Comparison of ENCODE assay signal across 8 cellular contexts in genomic region chr18:9016819-9017169, GRCh38.
DNase-seq lines count a peak whose midpoint lies in the region; ATAC-seq and TF ChIP-seq lines count a peak whose summit lies in the region.

No MANE protein-coding gene starts in this region.

- H3K27ac ChIP-seq in HUES48 (ENCODE audit: low read depth, low read length), result peak overlapping the region; percentile 81
- H3K27ac ChIP-seq in duodenal mucosa (ENCODE audit: low read depth, low read length), result no peak overlapping the region
- peak overlapping the region; percentile 66 for H3K27ac ChIP-seq in trophoblast cell (ENCODE audit: low read depth, low read length)

- H2BK5ac ChIP-seq in trophoblast cell (ENCODE audit: low read depth, low read length, poor library complexity), result peak overlapping the region; percentile 32

- peaks cover 14% of the 10 kb centered on the region for H3K4me1 ChIP-seq in HUES48 (ENCODE audit: control insufficient read depth, insufficient read depth, low read length)
- peaks cover 8 to 12% of the 10 kb centered on the region in 2 donors for H3K4me1 ChIP-seq in duodenal mucosa (ENCODE audit: control insufficient read depth in 1 of 2, insufficient read depth in 2 of 2, low read length in 2 of 2)
- peaks cover 10 to 15% of the 10 kb centered on the region in 2 experiments for H3K4me1 ChIP-seq in trophoblast cell (ENCODE audit: control insufficient read depth in 1 of 2, insufficient read depth in 2 of 2, low read length in 2 of 2)

- no peaks in the 10 kb centered on the region for H3K79me2 ChIP-seq in trophoblast cell (ENCODE audit: control insufficient read depth, insufficient read depth, low read length, poor library complexity)

- no peak overlapping the region for H3K4ac ChIP-seq in trophoblast cell (ENCODE audit: low read depth, low read length)

- peaks cover 6% of the 10 kb centered on the region for H3K79me1 ChIP-seq in trophoblast cell (ENCODE audit: low read length)

- H4K91ac ChIP-seq in trophoblast cell (ENCODE audit: low read depth, low read length), result no peak overlapping the region

- WGBS in trophoblast cell (ENCODE audit: extremely low coverage, insufficient coverage, insufficient read length), result no CpG with 5 or more reads among the region's 10 CpGs

- no peak overlapping the region for H4K8ac ChIP-seq in trophoblast cell (ENCODE audit: low read depth, low read length)

- no peak for TF ChIP-seq CTCF in GM12875 (IDR thresholded peaks at IDR 0.05; ENCODE audit: borderline replicate concordance, insufficient read depth, low read depth, low read length)

- no peak overlapping the region for H3K14ac ChIP-seq in trophoblast cell (ENCODE audit: low read length)

- no peaks in the 10 kb centered on the region for H3K36me3 ChIP-seq in HUES48 (ENCODE audit: control insufficient read depth, insufficient read depth, low read length)
- H3K36me3 ChIP-seq in duodenal mucosa (ENCODE audit: control insufficient read depth in 1 of 2, insufficient read depth in 2 of 2, low read length in 2 of 2), result no peaks in the 10 kb centered on the region
- H3K36me3 ChIP-seq in trophoblast cell (ENCODE audit: control insufficient read depth in 1 of 2, insufficient read depth in 2 of 2, low read length in 2 of 2), result no peaks in the 10 kb centered on the region

- H3K27me3 ChIP-seq in HUES48 (ENCODE audit: control insufficient read depth, insufficient read depth, low read length) (no peaks in the 10 kb centered on the region), duodenal mucosa (ENCODE audit: control insufficient read depth in 1 of 2, insufficient read depth in 2 of 2, low read length in 2 of 2) (no peaks in the 10 kb centered on the region), trophoblast cell (ENCODE audit: insufficient read depth, low read length) (no peaks in the 10 kb centered on the region)

- no peak overlapping the region for H4K12ac ChIP-seq in trophoblast cell (ENCODE audit: low read depth, low read length)

- H3K9me3 ChIP-seq in HUES48 (ENCODE audit: control insufficient read depth, insufficient read depth, low read length) (no peaks in the 10 kb centered on the region), duodenal mucosa (ENCODE audit: control insufficient read depth in 1 of 2, low read length in 2 of 2) (peaks cover 0 to 2% of the 10 kb centered on the region in 2 donors), trophoblast cell (ENCODE audit: insufficient read depth, low read depth, low read length) (no peaks in the 10 kb centered on the region)

- H3K4me3 ChIP-seq in GM12875 (ENCODE audit: low read depth, low read length), result peak overlapping the region; percentile 31
- no peak overlapping the region for H3K4me3 ChIP-seq in HUES48 (ENCODE audit: low read depth, low read length)
- H3K4me3 ChIP-seq in duodenal mucosa (ENCODE audit: low read depth in 1 of 2, low read length in 2 of 2), result peak overlapping the region; percentile 51 to 59
- no peak overlapping the region for H3K4me3 ChIP-seq in trophoblast cell (ENCODE audit: low read depth, low read length)

- no peak overlapping the region for H2AK5ac ChIP-seq in trophoblast cell (ENCODE audit: low read length)

- no peak overlapping the region for H3K18ac ChIP-seq in trophoblast cell (ENCODE audit: low read length)

- no peak overlapping the region for H2AFZ ChIP-seq in trophoblast cell (ENCODE audit: insufficient read depth, low read length, poor library complexity)

- H3K9ac ChIP-seq in HUES48 (ENCODE audit: low read depth, low read length) (peak overlapping the region; percentile 41; the same call in 1 of the 2 replicates), duodenal mucosa (ENCODE audit: low read depth in 1 of 2, low read length in 2 of 2) (no peak overlapping the region), trophoblast cell (ENCODE audit: low read length) (no peak overlapping the region)

- H2BK12ac ChIP-seq in trophoblast cell (ENCODE audit: low read length), result peak overlapping the region; percentile 12

- H2BK120ac ChIP-seq in trophoblast cell (ENCODE audit: insufficient read depth, low read length, poor library complexity), result peak overlapping the region; percentile 14

- H3K23ac ChIP-seq in trophoblast cell (ENCODE audit: low read length), result no peak overlapping the region

- ATAC-seq in HG03521 (IDR thresholded peaks at IDR 0.05; ENCODE audit: unreplicated experiment), result no peak

- DNase-seq in trophoblast cell (no peak), NK-92 (lab: John Stamatoyannopoulos, UW; ENCODE audit: unreplicated experiment) (no peak), LoVo (ENCODE audit: low spot score) (no peak), NOMO-1 treated with dmso at 0.1 percent for 144 hours (lab: John Stamatoyannopoulos, UW; ENCODE audit: unreplicated experiment) (no peak)

- peak overlapping the region; percentile 46 for H3K4me2 ChIP-seq in trophoblast cell (ENCODE audit: low read length)

Comparison
In these comparisons a context has a peak if more than half of its experiments do, and no peak if none do; other contexts are left out.
1. H3K4me3 ChIP-seq: peak in GM12875 (single experiment) and duodenal mucosa (2 of 2); none in HUES48 (single experiment) and trophoblast cell (single experiment).